ENCODE assay signal across 25 cellular contexts in genomic region chr18:40687401-40687800, GRCh38.
"Had no signal": no experiment of that assay in that cellular context is flagged by ENCODE, and none has a peak within 500 bp of the region (broad histone marks: within the 10 kb centered on the region; RNA-seq: fewer than 3 reads in every experiment).

No MANE protein-coding gene starts in this region.

- H3K4me3 ChIP-seq: body of pancreas, gastroesophageal sphincter, heart left ventricle, left ventricle myocardium inferior, mucosa of descending colon, ovary, psoas muscle, testis, upper lobe of left lung had no signal

- H3K36me3 ChIP-seq: gastroesophageal sphincter, heart left ventricle, left ventricle myocardium inferior, ovary, upper lobe of left lung had no signal

- H3K9me3 ChIP-seq: body of pancreas, gastroesophageal sphincter, heart left ventricle, mucosa of descending colon, ovary, psoas muscle, testis, upper lobe of left lung had no signal

- H3K27ac ChIP-seq: body of pancreas, gastroesophageal sphincter, heart left ventricle, left ventricle myocardium inferior, ovary, psoas muscle, testis, upper lobe of left lung had no signal

- H3K4me1 ChIP-seq: body of pancreas, gastroesophageal sphincter, heart left ventricle, left ventricle myocardium inferior, psoas muscle, testis, upper lobe of left lung had no signal

- H3K27me3 ChIP-seq: body of pancreas, gastroesophageal sphincter, heart left ventricle, ovary, testis, upper lobe of left lung had no signal

- ATAC-seq: activated CD8-positive, alpha-beta T cell treated with anti-CD3 and anti-CD28 coated beads for 36 hours; activated naive CD8-positive, alpha-beta T cell treated with anti-CD3 and anti-CD28 coated beads, Interleukin-2, amount 50 U/mL, for 24 hours; activated T-cell treated with anti-CD3 and anti-CD28 coated beads, Interleukin-2, amount 50 U/mL, for 4 hours; body of pancreas; gastroesophageal sphincter; heart left ventricle; mucosa of descending colon; psoas muscle; right cardiac atrium had no signal

- DNase-seq: activated CD4-positive, alpha-beta T cell treated with anti-CD3 and anti-CD28 coated beads, Interleukin-2, amount 10 ng/mL, durations not matched to agents 24 days and 14 days; activated CD8-positive, alpha-beta memory T cell treated with anti-CD3 and anti-CD28 coated beads, Interleukin-2, amount 50 U/mL, for 4 hours; activated CD8-positive, alpha-beta T cell treated with anti-CD3 and anti-CD28 coated beads for 36 hours; activated naive CD4-positive, alpha-beta T cell treated with anti-CD3 and anti-CD28 coated beads for 36 hours; activated naive CD8-positive, alpha-beta T cell treated with anti-CD3 and anti-CD28 coated beads, Interleukin-2, amount 50 U/mL, for 24 hours; activated T-cell treated with anti-CD3 and anti-CD28 coated beads, Interleukin-2, amount 50 U/mL, for 4 hours; body of pancreas; caudate nucleus; erythroblast; heart left ventricle; kidney glomerular epithelial cell; left ventricle myocardium inferior; mammary epithelial cell; mucosa of descending colon; naive B cell; ovary; psoas muscle; right cardiac atrium; small intestine; stimulated activated CD4-positive, alpha-beta T cell treated with anti-CD3 and anti-CD28 coated beads, Interleukin-15, amount 100 ng/mL, for 24 hours; stimulated activated CD4-positive, alpha-beta T cell treated with anti-CD3 and anti-CD28 coated beads, Interleukin-4, amount 100 ng/mL, for 1 hour; T1000; testis; upper lobe of left lung had no signal
